In the genomic region with DNA sequence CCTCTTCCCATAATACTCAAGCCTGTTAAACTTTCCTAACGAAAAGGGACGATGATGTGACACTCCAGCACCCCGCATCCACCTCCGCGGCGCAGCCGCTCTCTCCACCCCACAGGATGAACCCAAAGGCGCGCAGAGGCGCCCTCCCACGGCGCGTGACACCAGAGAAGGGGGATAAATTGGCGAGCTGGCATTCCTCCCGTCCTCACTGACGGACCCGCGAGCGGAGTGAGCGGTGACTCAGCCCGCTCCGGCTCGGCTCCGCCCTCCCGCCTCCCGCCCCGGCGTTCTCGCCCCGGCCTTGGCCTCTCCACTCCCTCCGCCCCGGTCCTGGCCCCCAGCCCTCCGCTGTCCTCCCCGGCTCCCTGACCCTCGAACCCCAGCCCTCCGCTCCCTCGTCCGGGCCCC, we compare ENCODE assay signal across 8 cellular contexts. TPM values are rescaled to one million over a fixed set of nuclear protein-coding genes. Genes with fewer than 3 reads are reported as not detected.
DNase-seq lines count a peak whose midpoint lies in the region; ATAC-seq and TF ChIP-seq lines count a peak whose summit lies in the region.

No MANE protein-coding gene starts in this region.

- ATAC-seq in GM21619 (IDR thresholded peaks at IDR 0.05; ENCODE audit: unreplicated experiment), result peak; percentile 54
- peak; percentile 85 to 89 for ATAC-seq in activated naive CD4-positive, alpha-beta T cell treated with anti-CD3 and anti-CD28 coated beads, Interleukin-2, amount 50 U/mL, for 72 hours

- DNase-seq in KBM-7 (peak; percentile 73), SJCRH30 (peak; percentile 90), head of caudate nucleus (peak; percentile 60 to 95 (median 82)), ovary (peak; percentile 92 to 94 (median 93)), thyroid gland (peak; percentile 78 to 82)
- peak; percentile 74 to 76 for DNase-seq in activated naive CD4-positive, alpha-beta T cell treated with anti-CD3 and anti-CD28 coated beads, Interleukin-2, amount 50 U/mL, for 72 hours (ENCODE audit: low spot score in 2 of 2)

- peak overlapping the region; percentile 97 for H3K27ac ChIP-seq in SJCRH30
- peak overlapping the region; percentile 82 to 95 for H3K27ac ChIP-seq in ovary
- H3K27ac ChIP-seq in thyroid gland, result peak overlapping the region; percentile 90 to 93 (median 92)

- H3K36me3 ChIP-seq in ES-I3 (ENCODE audit: insufficient read depth, low read length), result no peaks in the 10 kb centered on the region
- H3K36me3 ChIP-seq in SJCRH30, result 0 out of 2 replicates have a peak, but pooled peaks cover 7% of the 10 kb centered on the region
- H3K36me3 ChIP-seq in ovary, result no peaks in the 10 kb centered on the region
- no peaks in the 10 kb centered on the region for H3K36me3 ChIP-seq in thyroid gland

- peak overlapping the region; percentile 84 for H3K4me3 ChIP-seq in SJCRH30
- peak overlapping the region; percentile 98 for H3K4me3 ChIP-seq in ovary
- peak overlapping the region; percentile 81 to 90 (median 85) for H3K4me3 ChIP-seq in thyroid gland (replicated peaks in 1 of 3)

- TF ChIP-seq CTCF in ovary (IDR thresholded peaks at IDR 0.05) (no peak), thyroid gland (IDR thresholded peaks at IDR 0.05) (no peak)

- H3K4me1 ChIP-seq in ES-I3 (ENCODE audit: insufficient read depth, low read length) (peaks cover 7% of the 10 kb centered on the region), SJCRH30 (no peaks in the 10 kb centered on the region; the same call in 1 of the 2 replicates), ovary (ENCODE audit: insufficient read depth) (peaks cover 9% of the 10 kb centered on the region), thyroid gland (peaks cover 0 to 9% of the 10 kb centered on the region in 2 donors)

- peak; percentile 17 for TF ChIP-seq POLR2A in ovary (IDR thresholded peaks at IDR 0.05)
- peak in 1 of 2 donors; percentile 48 for TF ChIP-seq POLR2A in thyroid gland (IDR thresholded peaks at IDR 0.05)

- H3K9me3 Mint-ChIP-seq in activated naive CD4-positive, alpha-beta T cell treated with anti-CD3 and anti-CD28 coated beads, Interleukin-2, amount 50 U/mL, for 72 hours, result peaks cover 0 to 4% of the 10 kb centered on the region in 2 donors

- intact Hi-C loops in head of caudate nucleus (cut with DNase I) (no loop called here), ovary (cut with DNase I) (no loop called here), thyroid gland (cut with DNase I) (no loop called here)

- H3K27ac Mint-ChIP-seq in activated naive CD4-positive, alpha-beta T cell treated with anti-CD3 and anti-CD28 coated beads, Interleukin-2, amount 50 U/mL, for 72 hours, result peak overlapping the region; percentile 92 to 96

- H3K9me3 ChIP-seq in ES-I3 (ENCODE audit: control insufficient read depth, insufficient read depth, low read length), result no peaks in the 10 kb centered on the region
- H3K9me3 ChIP-seq in SJCRH30 (replicated peaks), result no peaks in the 10 kb centered on the region
- H3K9me3 ChIP-seq in ovary, result no peaks in the 10 kb centered on the region
- H3K9me3 ChIP-seq in thyroid gland, result no peaks in the 10 kb centered on the region

- H3K36me3 Mint-ChIP-seq in activated naive CD4-positive, alpha-beta T cell treated with anti-CD3 and anti-CD28 coated beads, Interleukin-2, amount 50 U/mL, for 72 hours, result peaks cover 25 to 29% of the 10 kb centered on the region in 2 donors

- no peak for TF ChIP-seq EP300 in ovary (IDR thresholded peaks at IDR 0.05)

- in situ Hi-C loops in KBM-7 (cut with MboI; ENCODE audit: low pct_unique_long_range_greater_than_20kb, low sequenced_read_pairs), result no loop called here

- H3K27me3 ChIP-seq in SJCRH30 (no peaks in the 10 kb centered on the region), ovary (no peaks in the 10 kb centered on the region), thyroid gland (no peaks in the 10 kb centered on the region)

- peak overlapping the region; percentile 95 for H3K9ac ChIP-seq in ES-I3 (ENCODE audit: low read depth, low read length)

- 0 to 1% (median 0%) methylated on average over 33 to 38 of the region's 38 CpGs for WGBS in ovary, 3 donors
- 1 to 3% methylated on average over 12 to 30 of the region's 38 CpGs for WGBS in thyroid gland, 2 donors

RNA-seq across cellular contexts. Expression of a gene that starts 0.6 kb away (rescaled TPM):
- 27.8 and 32.9 TPM in 2 replicates for total RNA-seq in SJCRH30 (2014; rRNA removed; shearing (Covaris generic))
- 10 to 100 TPM; 27.3 to 67.2 TPM for total RNA-seq in activated naive CD4-positive, alpha-beta T cell treated with anti-CD3 and anti-CD28 coated beads, Interleukin-2, amount 50 U/mL, for 72 hours
- 10 to 100 TPM; 21.3 to 58.0 (median 37.7) TPM for total RNA-seq in ovary
- 10 to 100 TPM; 19.4 to 20.4 TPM for polyA plus RNA-seq in ovary
- total RNA-seq in thyroid gland, result 10 to 100 TPM; 27.4 to 49.1 (median 36.0) TPM

Comparison
In these comparisons a context has a peak if more than half of its experiments do, and no peak if none do; other contexts are left out.
1. Peak in every context shown above with its lines: DNase-seq, ATAC-seq, H3K4me3 ChIP-seq and H3K27ac ChIP-seq.